In the genomic region with DNA sequence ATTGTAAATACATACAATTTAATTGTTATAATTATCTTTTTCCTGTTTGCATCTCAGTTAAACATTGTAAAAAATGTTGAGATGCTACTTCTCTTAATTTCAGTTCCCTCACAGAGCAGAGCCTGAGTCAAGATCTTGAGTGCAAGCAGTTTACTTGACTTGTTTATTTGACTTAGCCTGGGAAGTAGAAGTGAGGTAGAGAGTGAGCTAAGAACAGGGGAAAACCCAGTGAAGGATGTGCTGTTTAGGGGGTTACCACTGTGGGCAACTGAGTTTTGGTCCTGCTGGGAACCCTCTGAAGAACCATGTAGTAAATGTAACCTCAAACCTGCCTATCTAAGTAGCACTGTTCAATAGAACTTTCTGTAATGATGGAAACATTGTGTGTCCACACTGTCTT, we compare ENCODE assay signal across 11 cellular contexts.
DNase-seq lines count a peak whose midpoint lies in the region; ATAC-seq and TF ChIP-seq lines count a peak whose summit lies in the region.
"Had no signal": no experiment of that assay in that cellular context is flagged by ENCODE, and none has a peak within 500 bp of the region (broad histone marks: within the 10 kb centered on the region; RNA-seq: fewer than 3 reads in every experiment).

No MANE protein-coding gene starts in this region.

- intact Hi-C loops in left ventricle myocardium superior (cut with micrococcal nuclease), result no loop called here

- no peaks in the 10 kb centered on the region for H3K9me3 Mint-ChIP-seq in WTC11
- H3K9me3 Mint-ChIP-seq: activated naive CD4-positive, alpha-beta T cell treated with anti-CD3 and anti-CD28 coated beads, Interleukin-2, amount 50 U/mL, for 72 hours; neural progenitor cell had no signal

- CTCF ChIA-PET in WTC11 (lab: Charles Lee), result no interaction called here

- no peak overlapping the region for H3K4me3 Mint-ChIP-seq in WTC11
- H3K4me3 Mint-ChIP-seq: neural progenitor cell had no signal

- no peak overlapping the region for H3K27ac Mint-ChIP-seq in WTC11
- H3K27ac Mint-ChIP-seq: activated naive CD4-positive, alpha-beta T cell treated with anti-CD3 and anti-CD28 coated beads, Interleukin-2, amount 50 U/mL, for 72 hours; neural progenitor cell had no signal

- TF ChIP-seq CTCF in WTC11 (IDR thresholded peaks at IDR 0.05), result no peak

- DNase-seq in DMS 273 treated with DMSO at 0.1 percent for 48 hours (lab: John Stamatoyannopoulos, UW) (no peak), NCI-H2196 treated with DMSO at 0.1 percent for 48 hours (lab: John Stamatoyannopoulos, UW; ENCODE audit: unreplicated experiment) (no peak), WTC11 (ENCODE audit: low spot score) (no peak), left ventricle myocardium superior (no peak)
- DNase-seq: NCI-H1105 treated with DMSO at 0.1 percent for 48 hours had no signal

- no peaks in the 10 kb centered on the region for H3K36me3 Mint-ChIP-seq in WTC11
- H3K36me3 Mint-ChIP-seq: activated naive CD4-positive, alpha-beta T cell treated with anti-CD3 and anti-CD28 coated beads, Interleukin-2, amount 50 U/mL, for 72 hours; neural progenitor cell had no signal

- POLR2A ChIA-PET in WTC11 (lab: Charles Lee), result no interaction called here

- no peaks in the 10 kb centered on the region; the same call in 1 of the 2 replicates for H3K4me1 Mint-ChIP-seq in WTC11

- ATAC-seq in GM18499 (IDR thresholded peaks at IDR 0.05; ENCODE audit: insufficient read depth, unreplicated experiment) (peak; percentile 52), GM19452 (IDR thresholded peaks at IDR 0.05; ENCODE audit: unreplicated experiment) (peak; percentile 59), HG02840 (IDR thresholded peaks at IDR 0.05; ENCODE audit: low FRiP score, unreplicated experiment) (peak; percentile 62), HG03457 (IDR thresholded peaks at IDR 0.05; ENCODE audit: unreplicated experiment) (peak; percentile 68), WTC11 (no peak), left ventricle myocardium superior (no peak)

- no peaks in the 10 kb centered on the region for H3K27me3 Mint-ChIP-seq in WTC11 (ENCODE audit: low read depth)

TF ChIP-seq in WTC11, 78 proteins besides CTCF, POLR2A, EP300 and RAD21:
- TF ChIP-seq FOXJ3 (CRISPR knock-in tag; IDR thresholded peaks at IDR 0.05; ENCODE audit: borderline replicate concordance) (no peak), ZBTB43 (CRISPR knock-in tag; IDR thresholded peaks at IDR 0.05) (no peak), MYBL2 (CRISPR knock-in tag; IDR thresholded peaks at IDR 0.05) (no peak), TEAD4 (CRISPR knock-in tag; IDR thresholded peaks at IDR 0.05) (no peak), CDX4 (CRISPR knock-in tag; IDR thresholded peaks at IDR 0.05; ENCODE audit: borderline replicate concordance) (no peak), ZNF396 (CRISPR knock-in tag; IDR thresholded peaks at IDR 0.05; ENCODE audit: borderline replicate concordance) (no peak), ETV6 (CRISPR knock-in tag; IDR thresholded peaks at IDR 0.05) (no peak), MLX (CRISPR knock-in tag; IDR thresholded peaks at IDR 0.05) (no peak), FOXP4 (CRISPR knock-in tag; IDR thresholded peaks at IDR 0.05) (no peak), CREM (CRISPR knock-in tag; IDR thresholded peaks at IDR 0.05) (no peak), ZNF423 (CRISPR knock-in tag; IDR thresholded peaks at IDR 0.05) (no peak), IRF2 (CRISPR knock-in tag; IDR thresholded peaks at IDR 0.05; ENCODE audit: borderline replicate concordance, low read depth) (no peak), RELA (CRISPR knock-in tag; IDR thresholded peaks at IDR 0.05; ENCODE audit: borderline replicate concordance) (no peak), NR2C2 (CRISPR knock-in tag; IDR thresholded peaks at IDR 0.05) (no peak), FOXK1 (CRISPR knock-in tag; IDR thresholded peaks at IDR 0.05) (no peak)
- TF ChIP-seq, protein P1, sequence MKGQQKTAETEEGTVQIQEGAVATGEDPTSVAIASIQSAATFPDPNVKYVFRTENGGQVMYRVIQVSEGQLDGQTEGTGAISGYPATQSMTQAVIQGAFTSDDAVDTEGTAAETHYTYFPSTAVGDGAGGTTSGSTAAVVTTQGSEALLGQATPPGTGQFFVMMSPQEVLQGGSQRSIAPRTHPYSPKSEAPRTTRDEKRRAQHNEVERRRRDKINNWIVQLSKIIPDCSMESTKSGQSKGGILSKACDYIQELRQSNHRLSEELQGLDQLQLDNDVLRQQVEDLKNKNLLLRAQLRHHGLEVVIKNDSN (CRISPR knock-in tag; IDR thresholded peaks at IDR 0.05), result no peak
- TF ChIP-seq, protein P2, sequence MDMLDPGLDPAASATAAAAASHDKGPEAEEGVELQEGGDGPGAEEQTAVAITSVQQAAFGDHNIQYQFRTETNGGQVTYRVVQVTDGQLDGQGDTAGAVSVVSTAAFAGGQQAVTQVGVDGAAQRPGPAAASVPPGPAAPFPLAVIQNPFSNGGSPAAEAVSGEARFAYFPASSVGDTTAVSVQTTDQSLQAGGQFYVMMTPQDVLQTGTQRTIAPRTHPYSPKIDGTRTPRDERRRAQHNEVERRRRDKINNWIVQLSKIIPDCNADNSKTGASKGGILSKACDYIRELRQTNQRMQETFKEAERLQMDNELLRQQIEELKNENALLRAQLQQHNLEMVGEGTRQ (CRISPR knock-in tag; IDR thresholded peaks at IDR 0.05), result no peak
- TF ChIP-seq, protein P3, sequence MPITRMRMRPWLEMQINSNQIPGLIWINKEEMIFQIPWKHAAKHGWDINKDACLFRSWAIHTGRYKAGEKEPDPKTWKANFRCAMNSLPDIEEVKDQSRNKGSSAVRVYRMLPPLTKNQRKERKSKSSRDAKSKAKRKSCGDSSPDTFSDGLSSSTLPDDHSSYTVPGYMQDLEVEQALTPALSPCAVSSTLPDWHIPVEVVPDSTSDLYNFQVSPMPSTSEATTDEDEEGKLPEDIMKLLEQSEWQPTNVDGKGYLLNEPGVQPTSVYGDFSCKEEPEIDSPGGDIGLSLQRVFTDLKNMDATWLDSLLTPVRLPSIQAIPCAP (CRISPR knock-in tag; IDR thresholded peaks at IDR 0.05), result no peak
- TF ChIP-seq, protein P4, sequence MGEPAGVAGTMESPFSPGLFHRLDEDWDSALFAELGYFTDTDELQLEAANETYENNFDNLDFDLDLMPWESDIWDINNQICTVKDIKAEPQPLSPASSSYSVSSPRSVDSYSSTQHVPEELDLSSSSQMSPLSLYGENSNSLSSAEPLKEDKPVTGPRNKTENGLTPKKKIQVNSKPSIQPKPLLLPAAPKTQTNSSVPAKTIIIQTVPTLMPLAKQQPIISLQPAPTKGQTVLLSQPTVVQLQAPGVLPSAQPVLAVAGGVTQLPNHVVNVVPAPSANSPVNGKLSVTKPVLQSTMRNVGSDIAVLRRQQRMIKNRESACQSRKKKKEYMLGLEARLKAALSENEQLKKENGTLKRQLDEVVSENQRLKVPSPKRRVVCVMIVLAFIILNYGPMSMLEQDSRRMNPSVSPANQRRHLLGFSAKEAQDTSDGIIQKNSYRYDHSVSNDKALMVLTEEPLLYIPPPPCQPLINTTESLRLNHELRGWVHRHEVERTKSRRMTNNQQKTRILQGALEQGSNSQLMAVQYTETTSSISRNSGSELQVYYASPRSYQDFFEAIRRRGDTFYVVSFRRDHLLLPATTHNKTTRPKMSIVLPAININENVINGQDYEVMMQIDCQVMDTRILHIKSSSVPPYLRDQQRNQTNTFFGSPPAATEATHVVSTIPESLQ (CRISPR knock-in tag; IDR thresholded peaks at IDR 0.05), result no peak
TF ChIP-seq in WTC11: peak in this region for 0.

Comparison
In these comparisons a context has a peak if more than half of its experiments do, and no peak if none do; other contexts are left out.
1. ATAC-seq: peak in GM18499 (single experiment), GM19452 (single experiment), HG02840 (single experiment) and HG03457 (single experiment); none in WTC11 (single experiment) and left ventricle myocardium superior (single experiment).